Comparison of ENCODE assay signal across 11 cellular contexts in genomic region chr7:16933296-16934248, GRCh38. TPM values are rescaled to one million over a fixed set of nuclear protein-coding genes. Genes with fewer than 3 reads are reported as not detected.
A peak's percentile ranks its signal among the peaks of the same experiment; 100 is the strongest.
DNase-seq lines count a peak whose midpoint lies in the region; ATAC-seq, FAIRE-seq and TF ChIP-seq lines count a peak whose summit lies in the region.
"Had no signal": no experiment of that assay in that cellular context is flagged by ENCODE, and none has a peak within 500 bp of the region (broad histone marks: within the 10 kb centered on the region; RNA-seq: fewer than 3 reads in every experiment).

No MANE protein-coding gene starts in this region.

- peak; percentile 71 for DNase-seq in Ammon's horn (ENCODE audit: low spot score)
- no peak for DNase-seq in GM12891 (ENCODE audit: insufficient read length, low spot score)
- DNase-seq in SKM-1 (lab: John Stamatoyannopoulos, UW; ENCODE audit: unreplicated experiment), result peak; percentile 96
- peak in 22 of 42 donors; percentile 5 to 51 (median 18) for DNase-seq in head of caudate nucleus
- DNase-seq in HPDE6-E6E7 (ENCODE audit: extremely low spot score), result no peak
- DNase-seq in hepatic stellate cell (ENCODE audit: low spot score), result no peak
- no peak for DNase-seq in NCI-H446 (lab: John Stamatoyannopoulos, UW)
- DNase-seq: endodermal cell, NCI-H2227 treated with DMSO at 0.1 percent for 48 hours had no signal

- no peak for TF ChIP-seq POLR2A in GM12891 (IDR thresholded peaks at IDR 0.05; ENCODE audit: low read depth, low read length)

- FAIRE-seq in GM12891 (lab: Jason Lieb, UNC), result peak; percentile 75
- FAIRE-seq: GM18507 had no signal

- no peak for ATAC-seq in GM19395 (IDR thresholded peaks at IDR 0.05; ENCODE audit: unreplicated experiment)

- intact Hi-C loops in head of caudate nucleus (cut with DNase I), result no loop called here

TF ChIP-seq in GM12891, 5 proteins besides CTCF, POLR2A, EP300 and RAD21:
- TF ChIP-seq POU2F2 (IDR thresholded peaks at IDR 0.05; ENCODE audit: low read depth, low read length) (no peak), SPI1 (IDR thresholded peaks at IDR 0.05; ENCODE audit: low read depth, low read length) (peak; percentile 59)

RNA-seq across cellular contexts. Expression of gene AGR3, which starts 51.8 kb away (rescaled TPM):
- not detected for polyA plus RNA-seq in GM12891 (2012; ENCODE audit: low read depth, missing spikeins)

Comparison
In these comparisons a context has a peak if more than half of its experiments do, and no peak if none do; other contexts are left out.
1. DNase-seq: peak in Ammon's horn (single experiment), SKM-1 (single experiment) and head of caudate nucleus (22 of 42); none in GM12891 (single experiment), HPDE6-E6E7 (single experiment), hepatic stellate cell (single experiment) and NCI-H446 (0 of 2).